ENCODE assay signal across 30 cellular contexts in genomic region chr5:1493413-1493812, GRCh38. TPM values are rescaled to one million over a fixed set of nuclear protein-coding genes. Genes with fewer than 3 reads are reported as not detected.
DNase-seq lines count a peak whose midpoint lies in the region; ATAC-seq, FAIRE-seq and TF ChIP-seq lines count a peak whose summit lies in the region.
"Had no signal": no experiment of that assay in that cellular context is flagged by ENCODE, and none has a peak within 500 bp of the region (broad histone marks: within the 10 kb centered on the region; RNA-seq: fewer than 3 reads in every experiment).

No MANE protein-coding gene starts in this region.

- H3K9me3 ChIP-seq in neutrophil = no peaks in the 10 kb centered on the region
- no peaks in the 10 kb centered on the region for H3K9me3 ChIP-seq in mesenchymal stem cell (ENCODE audit: control insufficient read depth, low read length)
- peaks cover 2% of the 10 kb centered on the region for H3K9me3 ChIP-seq in trophoblast cell (ENCODE audit: insufficient read depth, low read depth, low read length)
- H3K9me3 ChIP-seq: adrenal gland, thoracic aorta, vagina had no signal

- H2BK12ac ChIP-seq in mesenchymal stem cell (ENCODE audit: low read length in 2 of 2) = no peak overlapping the region
- no peak overlapping the region for H2BK12ac ChIP-seq in trophoblast cell (ENCODE audit: low read length)

- no peak for TF ChIP-seq CTCF in neutrophil (IDR thresholded peaks at IDR 0.05)

- FAIRE-seq in GM12891 (lab: Jason Lieb, UNC) = no peak
- FAIRE-seq: D721Med, H54, HTR-8/SVneo had no signal

- peak overlapping the region in 1 of 2 experiments; percentile 74 for H3K4me3 ChIP-seq in neutrophil (ENCODE audit: low read depth in 1 of 2, low read length in 1 of 2)
- no peak overlapping the region for H3K4me3 ChIP-seq in mesenchymal stem cell (ENCODE audit: insufficient read depth in 1 of 2, low read depth in 1 of 2, low read length in 2 of 2)
- H3K4me3 ChIP-seq in trophoblast cell (ENCODE audit: low read depth, low read length) = no peak overlapping the region
- H3K4me3 ChIP-seq: adrenal gland, SJSA1, smooth muscle cell, thoracic aorta, vagina had no signal

- no peak; the same call in 1 of the 2 replicates for TF ChIP-seq POLR2A in GM12891 (IDR thresholded peaks at IDR 0.05; ENCODE audit: low read depth, low read length)

- no peak overlapping the region for H3K9ac ChIP-seq in mesenchymal stem cell (ENCODE audit: low read length)
- no peak overlapping the region for H3K9ac ChIP-seq in trophoblast cell (ENCODE audit: low read length)

- H2BK5ac ChIP-seq in mesenchymal stem cell (ENCODE audit: low read depth, low read length, poor library complexity, severe bottlenecking) (no peak overlapping the region), trophoblast cell (ENCODE audit: low read depth, low read length, poor library complexity) (no peak overlapping the region)

- H3K36me3 ChIP-seq in neutrophil = peaks cover 45% of the 10 kb centered on the region
- H3K36me3 ChIP-seq in mesenchymal stem cell (ENCODE audit: control insufficient read depth in 1 of 2, insufficient read depth in 2 of 2, low read depth in 1 of 2, low read length in 2 of 2) = peaks cover 61 to 81% of the 10 kb centered on the region in 2 experiments
- peaks cover 77 to 84% of the 10 kb centered on the region in 2 experiments for H3K36me3 ChIP-seq in trophoblast cell (ENCODE audit: control insufficient read depth in 1 of 2, insufficient read depth in 2 of 2, low read length in 2 of 2)

- H3K27ac Mint-ChIP-seq in activated T-cell treated with anti-CD3 and anti-CD28 coated beads, Interleukin-2, amount 50 U/mL, for 24 hours = peak overlapping the region; percentile 76
- H3K27ac Mint-ChIP-seq in activated naive CD8-positive, alpha-beta T cell treated with anti-CD3 and anti-CD28 coated beads for 36 hours = peak overlapping the region; percentile 51
- H3K27ac Mint-ChIP-seq: brain, T-cell had no signal

- no peak overlapping the region for H3K18ac ChIP-seq in mesenchymal stem cell (ENCODE audit: low read depth in 1 of 2, low read length in 2 of 2)
- no peak overlapping the region for H3K18ac ChIP-seq in trophoblast cell (ENCODE audit: low read length)

- H3K27me3 ChIP-seq in neutrophil = no peaks in the 10 kb centered on the region
- H3K27me3 ChIP-seq in mesenchymal stem cell (ENCODE audit: control insufficient read depth in 1 of 2, insufficient read depth in 1 of 2, low read length in 2 of 2) = no peaks in the 10 kb centered on the region
- no peaks in the 10 kb centered on the region for H3K27me3 ChIP-seq in trophoblast cell (ENCODE audit: insufficient read depth, low read length)
- H3K27me3 ChIP-seq: adrenal gland, SJSA1, vagina had no signal

- no peak overlapping the region for H4K12ac ChIP-seq in trophoblast cell (ENCODE audit: low read depth, low read length)

- H3K4me1 Mint-ChIP-seq in activated T-cell treated with anti-CD3 and anti-CD28 coated beads, Interleukin-2, amount 50 U/mL, for 24 hours (ENCODE audit: low read depth) = peaks cover 84% of the 10 kb centered on the region
- peaks cover 70% of the 10 kb centered on the region for H3K4me1 Mint-ChIP-seq in activated naive CD8-positive, alpha-beta T cell treated with anti-CD3 and anti-CD28 coated beads for 36 hours

- H3K36me3 Mint-ChIP-seq in activated T-cell treated with anti-CD3 and anti-CD28 coated beads, Interleukin-2, amount 50 U/mL, for 24 hours (ENCODE audit: low read depth) = peaks cover 93% of the 10 kb centered on the region
- peaks cover 45% of the 10 kb centered on the region for H3K36me3 Mint-ChIP-seq in activated naive CD8-positive, alpha-beta T cell treated with anti-CD3 and anti-CD28 coated beads for 36 hours

- ATAC-seq in GM21619 (IDR thresholded peaks at IDR 0.05; ENCODE audit: unreplicated experiment) = no peak
- ATAC-seq: left colon; naive thymus-derived CD4-positive, alpha-beta T cell had no signal

- no peak overlapping the region for H2BK15ac ChIP-seq in mesenchymal stem cell (ENCODE audit: low read depth, poor library complexity, severe bottlenecking)

- no peak overlapping the region for H2AK5ac ChIP-seq in mesenchymal stem cell (ENCODE audit: low read length, severe bottlenecking)
- no peak overlapping the region for H2AK5ac ChIP-seq in trophoblast cell (ENCODE audit: low read length)

- H3K23ac ChIP-seq in mesenchymal stem cell (ENCODE audit: low read length in 2 of 2) (no peak overlapping the region), trophoblast cell (ENCODE audit: low read length) (no peak overlapping the region)

- H3K4ac ChIP-seq in mesenchymal stem cell (ENCODE audit: low read depth in 1 of 2, low read length in 2 of 2) (no peak overlapping the region), trophoblast cell (ENCODE audit: low read depth, low read length) (no peak overlapping the region)

- no peak overlapping the region for H4K8ac ChIP-seq in mesenchymal stem cell (ENCODE audit: low read length)
- H4K8ac ChIP-seq in trophoblast cell (ENCODE audit: low read depth, low read length) = no peak overlapping the region

- 96% methylated on average over 16 of the region's 16 CpGs for WGBS in mesenchymal stem cell
- no CpG with 5 or more reads among the region's 16 CpGs for WGBS in trophoblast cell (ENCODE audit: extremely low coverage, insufficient coverage, insufficient read length)

- H3K4me3 Mint-ChIP-seq in activated T-cell treated with anti-CD3 and anti-CD28 coated beads, Interleukin-2, amount 50 U/mL, for 24 hours = peak overlapping the region; percentile 66
- H3K4me3 Mint-ChIP-seq in activated naive CD8-positive, alpha-beta T cell treated with anti-CD3 and anti-CD28 coated beads for 36 hours = peak overlapping the region; percentile 47
- H3K4me3 Mint-ChIP-seq: brain had no signal

- no peak overlapping the region for H4K91ac ChIP-seq in mesenchymal stem cell (ENCODE audit: low read length)
- H4K91ac ChIP-seq in trophoblast cell (ENCODE audit: low read depth, low read length) = no peak overlapping the region

- H3K9me3 Mint-ChIP-seq in activated T-cell treated with anti-CD3 and anti-CD28 coated beads, Interleukin-2, amount 50 U/mL, for 24 hours = no peaks in the 10 kb centered on the region
- no peaks in the 10 kb centered on the region for H3K9me3 Mint-ChIP-seq in activated naive CD8-positive, alpha-beta T cell treated with anti-CD3 and anti-CD28 coated beads for 36 hours
- H3K9me3 Mint-ChIP-seq: brain, T-cell had no signal

- no peaks in the 10 kb centered on the region for H3K27me3 Mint-ChIP-seq in activated T-cell treated with anti-CD3 and anti-CD28 coated beads, Interleukin-2, amount 50 U/mL, for 24 hours
- H3K27me3 Mint-ChIP-seq in activated naive CD8-positive, alpha-beta T cell treated with anti-CD3 and anti-CD28 coated beads for 36 hours = no peaks in the 10 kb centered on the region
- H3K27me3 Mint-ChIP-seq: brain; naive thymus-derived CD4-positive, alpha-beta T cell; T-cell had no signal

- H3K14ac ChIP-seq in mesenchymal stem cell (ENCODE audit: low read length in 2 of 2) (no peak overlapping the region), trophoblast cell (ENCODE audit: low read length) (no peak overlapping the region)

- H3K27ac ChIP-seq in neutrophil (peak overlapping the region; percentile 99), mesenchymal stem cell (ENCODE audit: low read length, poor library complexity, severe bottlenecking) (no peak overlapping the region), trophoblast cell (ENCODE audit: low read depth, low read length) (no peak overlapping the region)
- H3K27ac ChIP-seq: adrenal gland, SJSA1, thoracic aorta, vagina had no signal

- H3K4me2 ChIP-seq in mesenchymal stem cell (ENCODE audit: low read length, poor library complexity, severe bottlenecking) (no peak overlapping the region), trophoblast cell (ENCODE audit: low read length) (no peak overlapping the region)
- H3K4me2 ChIP-seq: smooth muscle cell had no signal

- H2BK120ac ChIP-seq in mesenchymal stem cell (ENCODE audit: low read depth, low read length) = no peak overlapping the region
- no peak overlapping the region for H2BK120ac ChIP-seq in trophoblast cell (ENCODE audit: insufficient read depth, low read length, poor library complexity)

- H3K79me1 ChIP-seq in mesenchymal stem cell (replicated peaks; ENCODE audit: low read length, poor library complexity, severe bottlenecking) = peaks cover 52% of the 10 kb centered on the region
- H3K79me1 ChIP-seq in trophoblast cell (ENCODE audit: low read length) = no peaks in the 10 kb centered on the region

- peaks cover 70 to 76% of the 10 kb centered on the region in 2 experiments for H3K4me1 ChIP-seq in neutrophil (ENCODE audit: control insufficient read depth in 1 of 2, insufficient read depth in 1 of 2, low read depth in 1 of 2, low read length in 1 of 2)
- H3K4me1 ChIP-seq in mesenchymal stem cell (ENCODE audit: control insufficient read depth, insufficient read depth, low read depth, low read length) = peaks cover 13% of the 10 kb centered on the region
- H3K4me1 ChIP-seq in trophoblast cell (ENCODE audit: control insufficient read depth in 1 of 2, insufficient read depth in 2 of 2, low read length in 2 of 2) = peaks cover 0 to 4% of the 10 kb centered on the region in 2 experiments
- H3K4me1 ChIP-seq: adrenal gland had no signal

- H3K79me2 ChIP-seq in trophoblast cell (ENCODE audit: control insufficient read depth, insufficient read depth, low read length, poor library complexity) = no peaks in the 10 kb centered on the region

- no peak for DNase-seq in activated T-cell treated with anti-CD3 and anti-CD28 coated beads, Interleukin-2, amount 50 U/mL, for 24 hours
- DNase-seq in activated T-cell treated with anti-CD3 and anti-CD28 coated beads for 4 hours (no peak), GM12891 (ENCODE audit: insufficient read length, low spot score) (no peak), mesenchymal stem cell (no peak), trophoblast cell (no peak)
- no peak for DNase-seq in activated naive CD8-positive, alpha-beta T cell treated with anti-CD3 and anti-CD28 coated beads for 36 hours
- DNase-seq: activated effector memory CD4-positive, alpha-beta T cell treated with anti-CD3 and anti-CD28 coated beads, Interleukin-2, amount 50 U/mL, for 16 hours; adrenal gland; C1 segment of cervical spinal cord; effector CD4-positive, alpha-beta T cell; foreskin fibroblast; KG1; left colon; naive thymus-derived CD4-positive, alpha-beta T cell; NCI-H146; NCI-H2171; NCI-H510A treated with DMSO at 0.1 percent for 48 hours; retina had no signal

- no peak overlapping the region for H2AFZ ChIP-seq in mesenchymal stem cell (ENCODE audit: low read depth, low read length)
- H2AFZ ChIP-seq in trophoblast cell (ENCODE audit: insufficient read depth, low read length, poor library complexity) = no peak overlapping the region

TF ChIP-seq in GM12891, 5 proteins besides CTCF, POLR2A, EP300 and RAD21 (continues in another document):
- no peak for TF ChIP-seq TAF1 (IDR thresholded peaks at IDR 0.05; ENCODE audit: low read depth, low read length)

RNA-seq across cellular contexts. Expression of gene LPCAT1, which starts 30.3 kb away (rescaled TPM):
- polyA plus RNA-seq in GM12891 (2012; ENCODE audit: low read depth, missing spikeins) = 54.4 TPM
- 10 to 100 TPM; 49.4 to 49.6 TPM for total RNA-seq in activated naive CD8-positive, alpha-beta T cell treated with anti-CD3 and anti-CD28 coated beads for 36 hours
- polyA plus RNA-seq in mesenchymal stem cell (2013, experiment 1 of 2) = 32.9 TPM
- 33.5 TPM for polyA plus RNA-seq in mesenchymal stem cell (2013, experiment 2 of 2)
- 199 and 206 TPM in 2 replicates for polyA plus RNA-seq in trophoblast cell (2013)

RNA-seq across cellular contexts. Expression of gene SLC6A3, which starts 48.2 kb away (rescaled TPM):
- polyA plus RNA-seq in GM12891 (2012; ENCODE audit: low read depth, missing spikeins) = 0.05 TPM
- not detected for total RNA-seq in activated naive CD8-positive, alpha-beta T cell treated with anti-CD3 and anti-CD28 coated beads for 36 hours
- polyA plus RNA-seq in mesenchymal stem cell (2013, experiment 1 of 2) = not detected
- not detected for polyA plus RNA-seq in mesenchymal stem cell (2013, experiment 2 of 2)
- polyA plus RNA-seq in trophoblast cell (2013) = 0.11 TPM in 2 replicates
- total RNA-seq: adrenal gland, left colon, osteocyte, SJSA1, smooth muscle cell had no signal
- polyA plus RNA-seq: naive thymus-derived CD4-positive, alpha-beta T cell; smooth muscle cell had no signal
